ENCODE assay signal across 15 cellular contexts in the genomic region with DNA sequence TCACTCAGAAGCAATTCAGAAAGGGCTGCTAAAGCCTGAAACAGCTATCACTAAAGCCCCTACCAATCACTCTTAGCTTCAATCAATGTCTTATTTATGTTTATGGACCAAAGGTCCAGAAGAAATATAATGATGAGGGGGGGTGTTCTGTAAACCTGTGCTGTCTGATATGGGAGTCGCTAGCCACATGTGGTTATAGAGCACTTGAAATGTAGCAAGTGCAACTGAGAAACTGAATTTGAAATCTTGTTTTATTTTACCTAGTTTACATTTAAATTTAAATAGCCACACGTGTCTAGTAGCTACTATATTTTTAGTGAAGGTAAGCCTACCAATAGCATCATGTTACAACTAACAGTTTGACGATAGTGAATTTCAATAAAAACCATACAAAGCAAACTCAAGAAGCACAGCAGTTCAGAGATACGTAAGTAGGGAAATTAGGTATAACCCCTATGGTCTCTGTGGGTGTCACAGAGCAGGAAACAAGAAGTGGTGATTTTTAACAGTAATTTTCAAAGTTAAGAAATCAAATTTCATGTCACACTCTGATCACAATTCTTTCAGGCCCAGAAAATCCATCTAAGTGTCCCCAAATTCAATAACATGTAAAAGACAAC. TPM values are rescaled to one million over a fixed set of nuclear protein-coding genes. Genes with fewer than 3 reads are reported as not detected.
DNase-seq lines count a peak whose midpoint lies in the region; ATAC-seq and TF ChIP-seq lines count a peak whose summit lies in the region.
"Had no signal": no experiment of that assay in that cellular context is flagged by ENCODE, and none has a peak within 500 bp of the region (broad histone marks: within the 10 kb centered on the region; RNA-seq: fewer than 3 reads in every experiment).

No MANE protein-coding gene starts in this region.

- peak; percentile 84 for ATAC-seq in GM18870 (IDR thresholded peaks at IDR 0.05; ENCODE audit: unreplicated experiment)
- peak; percentile 91 for ATAC-seq in GM21723 (IDR thresholded peaks at IDR 0.05; ENCODE audit: unreplicated experiment)
- peak; percentile 84 for ATAC-seq in HG03159 (IDR thresholded peaks at IDR 0.05; ENCODE audit: unreplicated experiment)
- no peak for ATAC-seq in sciatic nerve

- intact Hi-C loops in A673 (cut with micrococcal nuclease; ENCODE audit: unreplicated experiment): no loop called here
- intact Hi-C loops in sciatic nerve (cut with DNase I): no loop called here

- no peaks in the 10 kb centered on the region for H3K79me2 ChIP-seq in osteoblast (ENCODE audit: insufficient read depth, low read length)

- no TSS peak for BruUV-seq in A673 (replicated peaks; lab: Mats Ljungman, UMichigan)

- H3K27ac ChIP-seq in A673 (ENCODE audit: low read depth, low read length, poor library complexity, severe bottlenecking) (peak overlapping the region; percentile 75), RWPE1 (no peak overlapping the region), osteoblast (ENCODE audit: low read depth, low read length) (no peak overlapping the region)

- H3K9me3 ChIP-seq in A673 (ENCODE audit: low read depth, low read length, poor library complexity, severe bottlenecking) (no peaks in the 10 kb centered on the region), osteoblast (ENCODE audit: low read depth, low read length) (no peaks in the 10 kb centered on the region)

- H4K20me1 ChIP-seq in osteoblast (ENCODE audit: insufficient read depth, low read length): no peaks in the 10 kb centered on the region

- H2AFZ ChIP-seq in osteoblast (ENCODE audit: low read length): no peak overlapping the region

- DNase-seq in A673 (ENCODE audit: low spot score): no peak
- DNase-seq in RWPE1 (ENCODE audit: low spot score): no peak
- DNase-seq in sciatic nerve (ENCODE audit: low spot score): no peak
- no peak for DNase-seq in osteoblast (ENCODE audit: insufficient read length, low spot score, missing footprints)
- DNase-seq in NCI-H774 (lab: John Stamatoyannopoulos, UW): no peak
- DNase-seq: activated naive CD4-positive, alpha-beta T cell treated with Interleukin-2 at 50 U/mL for 16 hours; DMS79 treated with DMSO at 0.1 percent for 48 hours; NCI-H524 treated with DMSO at 0.1 percent for 48 hours; SHP77 had no signal

- H3K4me3 ChIP-seq in A673 (ENCODE audit: low read depth, low read length, poor library complexity, severe bottlenecking) (peak overlapping the region; percentile 50), osteoblast (ENCODE audit: insufficient read depth, low read length) (no peak overlapping the region)

- POLR2A ChIA-PET in A673 (lab: Charles Lee; ENCODE audit: low non-redundant PET): no interaction called here
- POLR2A ChIA-PET in RWPE1 (lab: Yijun Ruan, JAX; ENCODE audit: low non-redundant PET): no interaction called here

- H3K27me3 ChIP-seq in A673 (replicated peaks; ENCODE audit: insufficient read depth, low read depth, low read length, poor library complexity) (no peaks in the 10 kb centered on the region), osteoblast (ENCODE audit: insufficient read depth, low read length) (no peaks in the 10 kb centered on the region)

- H3K4me1 ChIP-seq in A673 (ENCODE audit: insufficient read depth, low read length, poor library complexity, severe bottlenecking) (peaks cover 62% of the 10 kb centered on the region), osteoblast (ENCODE audit: insufficient read depth, low read length) (no peaks in the 10 kb centered on the region)

- no peak for TF ChIP-seq CTCF in A673 (conservative IDR thresholded peaks at IDR 0.05; ENCODE audit: low read depth, low read length)
- no peak for TF ChIP-seq CTCF in RWPE1 (conservative IDR thresholded peaks at IDR 0.05; ENCODE audit: low read depth)
- TF ChIP-seq CTCF in osteoblast (IDR thresholded peaks at IDR 0.05; ENCODE audit: extremely low read depth, low read depth, low read length): no peak

- CTCF ChIA-PET in A673 (lab: Charles Lee) (no interaction called here), RWPE1 (lab: Yijun Ruan, JAX) (no interaction called here)

- H3K36me3 ChIP-seq in A673 (ENCODE audit: insufficient read depth, low read length, poor library complexity, severe bottlenecking) (no peaks in the 10 kb centered on the region), osteoblast (ENCODE audit: insufficient read depth, low read length) (no peaks in the 10 kb centered on the region)

- no peak overlapping the region for H3K4me2 ChIP-seq in osteoblast (ENCODE audit: insufficient read depth, low read length)

RNA-seq across cellular contexts. Expression of gene POU1F1, which starts 3.6 kb away (rescaled TPM):
- total RNA-seq in A673 (2021) (47.5 and 50.6 TPM in 2 replicates), sciatic nerve (not detected), osteoblast (not detected in 2 replicates)
- total RNA-seq: fibroblast of villous mesenchyme, HT1080, neural crest cell had no signal

RNA-seq across cellular contexts. Expression of gene CHMP2B, which starts 45.7 kb away (rescaled TPM):
- total RNA-seq in A673 (2021) (33.7 and 36.5 TPM in 2 replicates), sciatic nerve (39.1 TPM), osteoblast (55.4 and 63.1 TPM in 2 replicates)

Comparison
In these comparisons a context has a peak if more than half of its experiments do, and no peak if none do; other contexts are left out.
1. RNA of gene POU1F1, which starts 3.6 kb away (total RNA-seq): 47.5 to 50.6 TPM in A673; not detected in sciatic nerve (single experiment) and not detected in osteoblast; every median in the first group is over 10 times any median in the second.